Comparison of ENCODE assay signal across 10 cellular contexts in the genomic region with DNA sequence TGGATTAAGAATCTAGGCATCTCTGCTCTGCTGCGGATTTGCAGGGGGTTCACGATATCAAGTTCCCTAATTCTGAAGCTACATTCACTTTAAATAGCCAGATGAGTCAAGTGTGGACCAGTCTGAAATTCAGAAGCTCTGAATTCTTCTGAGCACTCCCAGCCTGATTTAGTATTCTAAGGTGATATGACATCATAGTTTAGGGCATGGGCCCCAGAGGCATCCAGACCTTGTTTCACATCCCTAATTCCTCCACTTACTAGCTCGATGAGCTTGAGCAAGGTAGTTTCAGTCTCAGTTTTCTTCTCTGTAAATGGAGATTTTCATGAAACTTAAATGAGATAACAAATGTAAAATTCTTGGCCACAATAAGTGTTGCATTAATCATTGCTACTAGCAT.
DNase-seq lines count a peak whose midpoint lies in the region; ATAC-seq, FAIRE-seq and TF ChIP-seq lines count a peak whose summit lies in the region.
"Had no signal": no experiment of that assay in that cellular context is flagged by ENCODE, and none has a peak within 500 bp of the region (broad histone marks: within the 10 kb centered on the region; RNA-seq: fewer than 3 reads in every experiment).

No MANE protein-coding gene starts in this region.

- SMC1A ChIA-PET in GM12878 (lab: Charles Lee; ENCODE audit: uncharacterized antibody, unreplicated experiment): interaction anchor here (0.5 to 2.1 kb wide), 11 partner anchors 9 to 130 kb away, joined by 3 to 10 read pairs (median 4); partner anchors contain the start of genes TMEM167A and XRCC4

- H2AFZ ChIP-seq in GM12878 (ENCODE audit: control insufficient read depth, low read depth, low read length): no peak overlapping the region

- TF ChIP-seq EP300 in GM12878 (IDR thresholded peaks at IDR 0.05; ENCODE audit: borderline replicate concordance in 1 of 2, control insufficient read depth in 1 of 2, low read depth in 2 of 2, low read length in 2 of 2): peak in 1 of 2 experiments; percentile 38; a peak in 1 of 4 replicates

- RAD21 ChIA-PET in GM12878 (lab: Charles Lee; ENCODE audit: unreplicated experiment): interaction anchor here (0.7 kb wide), 1 partner anchor 65 kb away, joined by 3 read pairs; the partner anchor contains the start of genes TMEM167A and XRCC4

- intact Hi-C loops in GM12878 (cut with micrococcal nuclease; ENCODE audit: unreplicated experiment): loop anchor here (5.0 kb wide), 1 partner anchor 125 kb away; no protein-coding TSS in a partner anchor
- intact Hi-C loops in posterior vena cava (cut with DNase I): no loop called here

- no TSS peak for BruUV-seq in GM12878 (replicated peaks; lab: Mats Ljungman, UMichigan)

- no peaks in the 10 kb centered on the region for H3K79me2 ChIP-seq in GM12878 (ENCODE audit: control insufficient read depth, insufficient read depth, low read length)

- no peaks in the 10 kb centered on the region for H4K20me1 ChIP-seq in GM12878 (ENCODE audit: control insufficient read depth, insufficient read depth)

- H3K36me3 ChIP-seq in GM12878 (ENCODE audit: control insufficient read depth in 2 of 2, insufficient read depth in 2 of 2, low read length in 1 of 2): no peaks in the 10 kb centered on the region

- no peak for TF ChIP-seq RAD21 in GM12878 (IDR thresholded peaks at IDR 0.05; ENCODE audit: insufficient read depth, low read depth, low read length)

- CTCF ChIA-PET in GM12878 (lab: Yijun Ruan, JAX): interaction anchor here (1.6 to 2.6 kb wide), 2 partner anchors 15 to 92 kb away, joined by 3 to 8 read pairs; no protein-coding TSS in a partner anchor

- H3K4me3 ChIP-seq in GM12878: no peak overlapping the region
- H3K4me3 ChIP-seq: smooth muscle cell had no signal

- DNase-seq in GM12878 (ENCODE audit: low read depth, low spot score) (peak; percentile 69), mucosa of gallbladder (ENCODE audit: low spot score) (no peak), NCI-H128 (lab: John Stamatoyannopoulos, UW; ENCODE audit: unreplicated experiment) (no peak), posterior vena cava (ENCODE audit: low spot score) (no peak), inferior parietal cortex (ENCODE audit: extremely low spot score) (no peak)
- DNase-seq: NCI-H524 had no signal

- peaks cover 6% of the 10 kb centered on the region; the same call in 2 of the 3 replicates for H3K9me3 ChIP-seq in GM12878 (replicated peaks; ENCODE audit: control insufficient read depth, insufficient read depth, low read length)

- no peak for TF ChIP-seq POLR2A in GM12878 (IDR thresholded peaks at IDR 0.05; ENCODE audit: low read depth, low read length)

- H3K9ac ChIP-seq in GM12878 (ENCODE audit: control insufficient read depth, insufficient read depth, low read length): no peak overlapping the region

- no peak overlapping the region; the same call in 1 of the 2 replicates for H3K27ac ChIP-seq in GM12878 (ENCODE audit: control insufficient read depth, insufficient read depth)

- in situ Hi-C loops in GM12878 (cut with MboI): no loop called here

- peaks cover 5% of the 10 kb centered on the region; the same call in 1 of the 2 replicates for H3K4me1 ChIP-seq in GM12878 (ENCODE audit: control insufficient read depth, insufficient read depth, low read length)

- 26% methylated on average over 3 of the region's 3 CpGs for WGBS in GM12878 (ENCODE audit: insufficient coverage, insufficient replicate concordance, low lambda C conversion rate, missing lambda C conversion rate)

- H3K27me3 ChIP-seq in GM12878 (replicated peaks in 1 of 2; ENCODE audit: control insufficient read depth in 2 of 2, insufficient read depth in 2 of 2, low read length in 1 of 2): no peaks in the 10 kb centered on the region

- POLR2A ChIA-PET in GM12878 (lab: Charles Lee): interaction anchor here (0.6 to 1.2 kb wide), 2 partner anchors 15 to 20 kb away, joined by 3 read pairs; no protein-coding TSS in a partner anchor

- ATAC-seq in GM18517 (IDR thresholded peaks at IDR 0.05; ENCODE audit: unreplicated experiment): peak; percentile 99
- ATAC-seq in GM21526 (IDR thresholded peaks at IDR 0.05; ENCODE audit: low FRiP score, unreplicated experiment): peak; percentile 99
- ATAC-seq in HG03139 (IDR thresholded peaks at IDR 0.05; ENCODE audit: unreplicated experiment): peak; percentile 100
- ATAC-seq in GM12878: peak; percentile 99

- peak overlapping the region; percentile 57 for H3K4me2 ChIP-seq in GM12878 (ENCODE audit: control insufficient read depth, insufficient read depth)
- H3K4me2 ChIP-seq: smooth muscle cell had no signal

- TF ChIP-seq CTCF in GM12878 (IDR thresholded peaks at IDR 0.05 in 2 of 3, conservative IDR thresholded peaks at IDR 0.05 in 1 of 3; ENCODE audit: control insufficient read depth in 2 of 3, extremely low read depth in 1 of 3, insufficient read depth in 1 of 3, low read depth in 3 of 3, low read length in 3 of 3): no peak

- FAIRE-seq in GM12878 (lab: Jason Lieb, UNC): no peak

TF ChIP-seq in GM12878, 131 proteins besides CTCF, POLR2A, EP300 and RAD21 (continues in another document):
- TF ChIP-seq RUNX3 (IDR thresholded peaks at IDR 0.05; ENCODE audit: low read length) (peak; percentile 64; the same call in 1 of the 2 replicates), CREM (IDR thresholded peaks at IDR 0.05; ENCODE audit: low read depth) (peak; percentile 87), RELA (IDR thresholded peaks at IDR 0.05; ENCODE audit: borderline replicate concordance, partially characterized antibody) (no peak), MEF2A (IDR thresholded peaks at IDR 0.05; ENCODE audit: insufficient read depth, low read depth, low read length) (peak; percentile 85), IKZF2 (IDR thresholded peaks at IDR 0.05) (peak; percentile 82 to 86), NFXL1 (IDR thresholded peaks at IDR 0.05; ENCODE audit: borderline replicate concordance) (no peak), BCL11A (IDR thresholded peaks at IDR 0.05; ENCODE audit: low read depth, low read length) (peak; percentile 76), SPI1 (IDR thresholded peaks at IDR 0.05; ENCODE audit: borderline replicate concordance, insufficient read depth, low read depth, low read length) (peak; percentile 92), NR2C1 (IDR thresholded peaks at IDR 0.05) (no peak), PML (IDR thresholded peaks at IDR 0.05; ENCODE audit: low read length) (peak; percentile 54; the same call in 1 of the 2 replicates), JUNB (IDR thresholded peaks at IDR 0.05) (peak; percentile 76), MEF2B (IDR thresholded peaks at IDR 0.05; ENCODE audit: partially characterized antibody, poor library complexity, severe bottlenecking) (peak; percentile 75), SRF (IDR thresholded peaks at IDR 0.05; ENCODE audit: low read depth in 2 of 2, low read length in 2 of 2) (0 out of 4 replicates have a peak, but pooled peaks of 1 of the 2 experiments have one; percentile 27), ASH2L (IDR thresholded peaks at IDR 0.05; ENCODE audit: borderline replicate concordance, low read depth) (no peak), FOXM1 (IDR thresholded peaks at IDR 0.05; ENCODE audit: low read depth, low read length) (peak; percentile 74; the same call in 1 of the 2 replicates), EED (IDR thresholded peaks at IDR 0.05; ENCODE audit: low read depth) (peak; percentile 94), SP1 (IDR thresholded peaks at IDR 0.05; ENCODE audit: low read depth, low read length) (no peak), MTA2 (IDR thresholded peaks at IDR 0.05; ENCODE audit: low read depth) (peak; percentile 73), CREB1 (IDR thresholded peaks at IDR 0.05; ENCODE audit: low read depth) (peak; percentile 75), RAD51 (IDR thresholded peaks at IDR 0.05) (0 out of 2 replicates have a peak, but pooled peaks have one; percentile 3), IRF4 (IDR thresholded peaks at IDR 0.05; ENCODE audit: low read depth, low read length) (peak; percentile 64; the same call in 1 of the 2 replicates), JUND (IDR thresholded peaks at IDR 0.05; ENCODE audit: low read depth, low read length) (no peak), BHLHE40 (IDR thresholded peaks at IDR 0.05; ENCODE audit: borderline replicate concordance in 1 of 2, low read depth in 2 of 2, low read length in 1 of 2) (0 out of 4 replicates have a peak, but pooled peaks of 1 of the 2 experiments have one; percentile 6), GABPA (IDR thresholded peaks at IDR 0.05; ENCODE audit: low read depth) (0 out of 2 replicates have a peak, but pooled peaks have one; percentile 39), DPF2 (IDR thresholded peaks at IDR 0.05) (peak; percentile 82)
- TF ChIP-seq, protein P1, sequence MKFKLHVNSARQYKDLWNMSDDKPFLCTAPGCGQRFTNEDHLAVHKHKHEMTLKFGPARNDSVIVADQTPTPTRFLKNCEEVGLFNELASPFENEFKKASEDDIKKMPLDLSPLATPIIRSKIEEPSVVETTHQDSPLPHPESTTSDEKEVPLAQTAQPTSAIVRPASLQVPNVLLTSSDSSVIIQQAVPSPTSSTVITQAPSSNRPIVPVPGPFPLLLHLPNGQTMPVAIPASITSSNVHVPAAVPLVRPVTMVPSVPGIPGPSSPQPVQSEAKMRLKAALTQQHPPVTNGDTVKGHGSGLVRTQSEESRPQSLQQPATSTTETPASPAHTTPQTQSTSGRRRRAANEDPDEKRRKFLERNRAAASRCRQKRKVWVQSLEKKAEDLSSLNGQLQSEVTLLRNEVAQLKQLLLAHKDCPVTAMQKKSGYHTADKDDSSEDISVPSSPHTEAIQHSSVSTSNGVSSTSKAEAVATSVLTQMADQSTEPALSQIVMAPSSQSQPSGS (IDR thresholded peaks at IDR 0.05; ENCODE audit: low read length): peak; percentile 96
- TF ChIP-seq, protein P2, sequence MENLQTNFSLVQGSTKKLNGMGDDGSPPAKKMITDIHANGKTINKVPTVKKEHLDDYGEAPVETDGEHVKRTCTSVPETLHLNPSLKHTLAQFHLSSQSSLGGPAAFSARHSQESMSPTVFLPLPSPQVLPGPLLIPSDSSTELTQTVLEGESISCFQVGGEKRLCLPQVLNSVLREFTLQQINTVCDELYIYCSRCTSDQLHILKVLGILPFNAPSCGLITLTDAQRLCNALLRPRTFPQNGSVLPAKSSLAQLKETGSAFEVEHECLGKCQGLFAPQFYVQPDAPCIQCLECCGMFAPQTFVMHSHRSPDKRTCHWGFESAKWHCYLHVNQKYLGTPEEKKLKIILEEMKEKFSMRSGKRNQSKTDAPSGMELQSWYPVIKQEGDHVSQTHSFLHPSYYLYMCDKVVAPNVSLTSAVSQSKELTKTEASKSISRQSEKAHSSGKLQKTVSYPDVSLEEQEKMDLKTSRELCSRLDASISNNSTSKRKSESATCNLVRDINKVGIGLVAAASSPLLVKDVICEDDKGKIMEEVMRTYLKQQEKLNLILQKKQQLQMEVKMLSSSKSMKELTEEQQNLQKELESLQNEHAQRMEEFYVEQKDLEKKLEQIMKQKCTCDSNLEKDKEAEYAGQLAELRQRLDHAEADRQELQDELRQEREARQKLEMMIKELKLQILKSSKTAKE (IDR thresholded peaks at IDR 0.05; ENCODE audit: low read depth, poor library complexity, severe bottlenecking): no peak
